21 cellular contexts compared by ENCODE assay signal in the genomic region with DNA sequence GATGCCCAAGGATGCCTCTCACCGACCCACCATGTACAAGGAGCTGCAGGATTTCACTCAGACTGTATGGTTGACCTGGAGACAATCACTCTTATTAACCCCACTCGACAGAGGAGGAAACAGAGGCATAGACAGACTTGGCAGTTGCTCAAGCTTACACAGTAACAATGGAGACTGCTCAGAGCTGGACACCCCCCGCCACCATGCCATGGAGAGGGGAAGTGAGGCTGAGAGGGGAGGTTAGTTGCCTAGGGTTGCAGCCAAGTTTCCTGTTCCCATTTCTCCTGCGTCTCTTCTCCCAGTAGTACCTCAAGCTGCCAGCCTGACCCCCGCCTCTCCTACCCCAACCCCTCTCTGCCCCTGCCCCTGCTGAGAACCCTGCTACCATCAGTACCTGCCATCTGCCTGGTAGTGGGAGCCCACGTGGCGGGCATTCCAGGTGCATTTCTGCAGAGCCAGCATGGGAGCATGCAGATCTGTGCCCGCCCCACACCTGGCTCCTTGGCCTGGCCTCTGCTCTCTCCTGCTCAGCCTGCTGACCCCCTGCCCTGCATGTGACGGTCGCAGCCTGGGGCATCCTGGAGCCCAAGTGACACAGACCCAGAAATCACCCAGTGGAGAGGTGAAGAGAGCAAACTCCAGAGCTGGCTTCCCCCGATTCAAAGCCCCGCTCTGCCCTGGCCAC.
DNase-seq lines count a peak whose midpoint lies in the region; ATAC-seq and TF ChIP-seq lines count a peak whose summit lies in the region.
"Had no signal": no experiment of that assay in that cellular context is flagged by ENCODE, and none has a peak within 500 bp of the region (broad histone marks: within the 10 kb centered on the region; RNA-seq: fewer than 3 reads in every experiment).

No MANE protein-coding gene starts in this region.

- in situ Hi-C loops in HAP-1 (cut with MboI; ENCODE audit: low sequenced_read_pairs) = no loop called here

- ATAC-seq in left cardiac atrium = peak; percentile 6 to 14
- peak; percentile 13 for ATAC-seq in upper lobe of right lung
- ATAC-seq: activated T-cell treated with anti-CD3 and anti-CD28 coated beads, Interleukin-2, amount 50 U/mL, for 72 hours; esophagus mucosa; SK-N-SH treated with all-trans-retinoic acid at 6 μM for 48 hours had no signal

- H3K9me3 ChIP-seq in upper lobe of right lung (no peaks in the 10 kb centered on the region), HAP-1 (peaks cover 3% of the 10 kb centered on the region; the same call in 1 of the 2 replicates)
- H3K9me3 ChIP-seq: uterus had no signal

- intact Hi-C loops in left cardiac atrium (cut with DNase I) = no loop called here
- intact Hi-C loops in cardiac septum (cut with DNase I) = no loop called here
- intact Hi-C loops in upper lobe of right lung (cut with DNase I) = no loop called here

- H3K4me3 ChIP-seq in upper lobe of right lung (no peak overlapping the region), HAP-1 (no peak overlapping the region)
- H3K4me3 ChIP-seq: uterus had no signal

- no peak for DNase-seq in left cardiac atrium
- DNase-seq in cardiac septum (ENCODE audit: low spot score) = no peak
- DNase-seq in UCSD-AML1 (lab: John Stamatoyannopoulos, UW; ENCODE audit: unreplicated experiment) = peak; percentile 23
- no peak for DNase-seq in upper lobe of right lung
- no peak for DNase-seq in HAP-1 (ENCODE audit: low spot score in 2 of 2)
- no peak for DNase-seq in NCI-H1105 treated with DMSO at 0.1 percent for 48 hours (lab: John Stamatoyannopoulos, UW)
- DNase-seq in NCI-H1694 (lab: John Stamatoyannopoulos, UW) = no peak
- DNase-seq: activated CD4-positive, alpha-beta T cell treated with anti-CD3 and anti-CD28 coated beads, Interleukin-2, amount 50 U/mL, for 4 hours; activated T-cell treated with anti-CD3 and anti-CD28 coated beads, Interleukin-2, amount 50 U/mL, for 72 hours; amniotic stem cell; cortex of kidney; islet precursor cell; NCI-H1105; NCI-H2227 treated with DMSO at 0.1 percent for 48 hours; small intestine; stimulated activated naive CD4-positive, alpha-beta T cell treated with Interleukin-2 at 50 U/mL for 16 hours; uterus had no signal

- H3K36me3 ChIP-seq in upper lobe of right lung (peaks cover under 1% of the 10 kb centered on the region), HAP-1 (replicated peaks) (no peaks in the 10 kb centered on the region)
- H3K36me3 ChIP-seq: uterus had no signal

- H3K27ac ChIP-seq in layer of hippocampus (ENCODE audit: low read depth, low read length) = peak overlapping the region; percentile 77
- no peak overlapping the region for H3K27ac ChIP-seq in upper lobe of right lung
- H3K27ac ChIP-seq: parathyroid adenoma, uterus had no signal

- no peak for TF ChIP-seq CTCF in upper lobe of right lung (IDR thresholded peaks at IDR 0.05)

- peaks cover 5% of the 10 kb centered on the region for H3K4me1 ChIP-seq in upper lobe of right lung
- H3K4me1 ChIP-seq in HAP-1 = no peaks in the 10 kb centered on the region
- H3K4me1 ChIP-seq: parathyroid adenoma, uterus had no signal

- H3K27me3 ChIP-seq in layer of hippocampus (ENCODE audit: control insufficient read depth, insufficient read depth, low read length) (no peaks in the 10 kb centered on the region), upper lobe of right lung (no peaks in the 10 kb centered on the region), HAP-1 (ENCODE audit: low read depth) (no peaks in the 10 kb centered on the region)
- H3K27me3 ChIP-seq: uterus had no signal
